Comparison of ENCODE assay signal across 8 cellular contexts in the genomic region with DNA sequence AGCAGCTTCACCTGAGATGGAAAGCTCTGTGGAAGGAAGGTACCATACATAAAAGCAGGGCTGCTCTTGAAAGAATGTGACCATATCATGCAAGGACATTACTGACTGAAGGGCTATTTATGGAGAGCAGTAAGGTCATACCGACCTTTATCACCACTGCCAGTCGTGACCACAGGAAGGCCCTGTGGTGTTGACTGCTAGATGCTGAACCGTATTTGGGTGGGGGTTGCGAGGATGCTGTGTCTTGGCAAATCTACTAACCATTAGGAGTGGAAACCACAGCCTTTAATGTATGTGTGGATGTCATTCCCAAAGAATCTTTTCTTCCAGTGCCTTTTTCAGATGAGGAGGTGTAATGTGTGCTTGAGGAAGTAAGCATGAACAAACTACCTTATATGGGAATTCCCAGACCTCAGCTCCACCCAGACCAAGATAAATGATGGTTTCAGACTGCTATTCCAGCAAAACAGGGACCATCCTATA.
A peak's percentile ranks its signal among the peaks of the same experiment; 100 is the strongest.
DNase-seq lines count a peak whose midpoint lies in the region; ATAC-seq and TF ChIP-seq lines count a peak whose summit lies in the region.

No MANE protein-coding gene starts in this region.

- 71 to 81% methylated on average over 2 to 4 of the region's 4 CpGs for WGBS in endodermal cell (ENCODE audit: insufficient coverage in 1 of 2, insufficient read length in 1 of 2), 2 experiments

- H3K9me3 ChIP-seq in Peyer's patch (no peaks in the 10 kb centered on the region), endodermal cell (ENCODE audit: control insufficient read depth, low read length) (no peaks in the 10 kb centered on the region), HAP-1 (no peaks in the 10 kb centered on the region)

- H3K9me3 Mint-ChIP-seq in endodermal cell: peaks cover 2% of the 10 kb centered on the region

- no peaks in the 10 kb centered on the region for H3K27me3 Mint-ChIP-seq in endodermal cell (ENCODE audit: insufficient read depth)

- H3K4me3 Mint-ChIP-seq in endodermal cell: no peak overlapping the region

- H3K27me3 ChIP-seq in Peyer's patch (no peaks in the 10 kb centered on the region), endodermal cell (ENCODE audit: control insufficient read depth, insufficient read depth, low read length, poor library complexity, severe bottlenecking) (no peaks in the 10 kb centered on the region), HAP-1 (ENCODE audit: low read depth) (no peaks in the 10 kb centered on the region)

- H3K36me3 ChIP-seq in Peyer's patch: no peaks in the 10 kb centered on the region
- H3K36me3 ChIP-seq in endodermal cell (ENCODE audit: control insufficient read depth, insufficient read depth, low read length): peaks cover 2% of the 10 kb centered on the region
- no peaks in the 10 kb centered on the region for H3K36me3 ChIP-seq in HAP-1 (replicated peaks)

- H3K4me1 ChIP-seq in Peyer's patch: peaks cover 0 to 21% (median 4%) of the 10 kb centered on the region in 4 donors
- peaks cover 24% of the 10 kb centered on the region for H3K4me1 ChIP-seq in endodermal cell (ENCODE audit: control insufficient read depth, insufficient read depth, low read length)
- H3K4me1 ChIP-seq in HAP-1: peaks cover 5% of the 10 kb centered on the region

- H3K4me3 ChIP-seq in Peyer's patch (no peak overlapping the region), endodermal cell (ENCODE audit: low read length) (no peak overlapping the region), HAP-1 (no peak overlapping the region)

- H3K36me3 Mint-ChIP-seq in endodermal cell (ENCODE audit: low read depth): no peaks in the 10 kb centered on the region

- no peak for DNase-seq in Peyer's patch
- peak; percentile 62 for DNase-seq in endodermal cell
- peak; percentile 97 for DNase-seq in non-pigmented ciliary epithelial cell (ENCODE audit: low read depth)
- DNase-seq in NCI-H1436 (lab: John Stamatoyannopoulos, UW): no peak
- no peak for DNase-seq in HAP-1 (ENCODE audit: low spot score in 2 of 2)
- no peak for DNase-seq in DMS 273 (lab: John Stamatoyannopoulos, UW; ENCODE audit: unreplicated experiment)

- H3K4me1 Mint-ChIP-seq in endodermal cell: peaks cover 32% of the 10 kb centered on the region

- peak overlapping the region; percentile 69 for H3K27ac Mint-ChIP-seq in endodermal cell

- H3K9ac ChIP-seq in endodermal cell (ENCODE audit: extremely low read depth, low read length, poor library complexity, severe bottlenecking): no peak overlapping the region

- TF ChIP-seq POLR2A in Peyer's patch (IDR thresholded peaks at IDR 0.05): no peak

- in situ Hi-C loops in HAP-1 (cut with MboI; ENCODE audit: low sequenced_read_pairs): loop anchor here (25.0 kb wide), 1 partner anchor 658 kb away; no protein-coding TSS in a partner anchor

- TF ChIP-seq CTCF in Peyer's patch (IDR thresholded peaks at IDR 0.05) (no peak), endodermal cell (conservative IDR thresholded peaks at IDR 0.05) (no peak)

- ATAC-seq in GM18508 (IDR thresholded peaks at IDR 0.05; ENCODE audit: insufficient read depth, unreplicated experiment) (peak; percentile 37), HG02973 (IDR thresholded peaks at IDR 0.05; ENCODE audit: unreplicated experiment) (peak; percentile 50)

- H3K27ac ChIP-seq in Peyer's patch (peak overlapping the region; percentile 1 to 55 (median 36)), endodermal cell (ENCODE audit: low read depth, low read length) (no peak overlapping the region)

Comparison
In these comparisons a context has a peak if more than half of its experiments do, and no peak if none do; other contexts are left out.
1. DNase-seq: peak in endodermal cell (single experiment) and non-pigmented ciliary epithelial cell (single experiment); none in Peyer's patch (0 of 3), NCI-H1436 (single experiment), HAP-1 (0 of 2) and DMS 273 (single experiment).